ENCODE assay signal across 11 cellular contexts in the genomic region with DNA sequence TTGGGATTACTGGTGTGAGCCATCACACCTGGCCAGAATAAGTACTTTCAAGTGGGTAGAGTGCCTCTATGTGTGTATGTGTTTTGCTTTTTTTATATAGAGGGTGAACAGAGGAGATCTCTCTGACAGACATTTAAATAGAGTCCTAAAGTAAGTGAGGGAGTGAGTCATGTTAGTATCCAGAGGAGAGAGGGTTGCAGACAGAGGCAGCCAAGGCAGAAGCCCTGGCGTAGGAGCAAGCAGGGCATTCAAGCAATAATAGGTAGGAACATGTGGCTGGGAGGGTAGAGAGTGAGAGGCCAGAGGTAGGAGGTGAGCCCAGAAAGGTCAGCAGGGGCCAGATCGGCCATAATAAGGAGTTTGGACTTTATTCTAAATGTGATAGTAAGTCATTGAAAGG. TPM values are rescaled to one million over a fixed set of nuclear protein-coding genes. Genes with fewer than 3 reads are reported as not detected.
DNase-seq lines count a peak whose midpoint lies in the region; ATAC-seq and TF ChIP-seq lines count a peak whose summit lies in the region.
"Had no signal": no experiment of that assay in that cellular context is flagged by ENCODE, and none has a peak within 500 bp of the region (broad histone marks: within the 10 kb centered on the region; RNA-seq: fewer than 3 reads in every experiment).

No MANE protein-coding gene starts in this region.

- H4K20me1 ChIP-seq in OCI-LY7 (ENCODE audit: insufficient read depth, low read length), result no peaks in the 10 kb centered on the region

- no peak overlapping the region for H3K4me3 Mint-ChIP-seq in activated naive CD8-positive, alpha-beta T cell
- no peak overlapping the region for H3K4me3 Mint-ChIP-seq in activated naive CD8-positive, alpha-beta T cell treated with anti-CD3 and anti-CD28 coated beads, Interleukin-2, amount 50 U/mL, for 24 hours

- intact Hi-C loops in OCI-LY7 (cut with micrococcal nuclease; ENCODE audit: unreplicated experiment), result no loop called here

- H3K27ac ChIP-seq in OCI-LY7 (ENCODE audit: low read depth, low read length, poor library complexity, severe bottlenecking), result no peak overlapping the region

- DNase-seq in activated naive CD8-positive, alpha-beta T cell treated with anti-CD3 and anti-CD28 coated beads, Interleukin-2, amount 50 U/mL, for 24 hours, result no peak
- DNase-seq in cardiac fibroblast (ENCODE audit: low read depth in 2 of 2), result peak; percentile 32 to 54
- DNase-seq in islet precursor cell, result peak; percentile 55
- DNase-seq in OCI-LY7 (ENCODE audit: low spot score), result no peak
- DNase-seq in NK-92 (lab: John Stamatoyannopoulos, UW; ENCODE audit: unreplicated experiment), result no peak
- no peak for DNase-seq in activated gamma-delta T cell (lab: John Stamatoyannopoulos, UW)
- DNase-seq: central memory CD4-positive, alpha-beta T cell; GDM1; NCI-H524 had no signal

- no peaks in the 10 kb centered on the region for H3K9me3 ChIP-seq in OCI-LY7 (ENCODE audit: low read length)

- no peak for TF ChIP-seq CTCF in cardiac fibroblast (IDR thresholded peaks at IDR 0.05; ENCODE audit: low read depth, low read length)
- TF ChIP-seq CTCF in OCI-LY7 (conservative IDR thresholded peaks at IDR 0.05; ENCODE audit: low read length), result no peak

- H3K27me3 Mint-ChIP-seq in activated naive CD8-positive, alpha-beta T cell, result no peaks in the 10 kb centered on the region
- no peaks in the 10 kb centered on the region for H3K27me3 Mint-ChIP-seq in activated naive CD8-positive, alpha-beta T cell treated with anti-CD3 and anti-CD28 coated beads, Interleukin-2, amount 50 U/mL, for 24 hours

- H3K36me3 ChIP-seq in OCI-LY7 (ENCODE audit: insufficient read depth, low read length), result peaks cover 10% of the 10 kb centered on the region; the same call in 1 of the 2 replicates

- no peaks in the 10 kb centered on the region for H3K4me1 ChIP-seq in OCI-LY7 (ENCODE audit: insufficient read depth, low read length, poor library complexity, severe bottlenecking)

- H3K36me3 Mint-ChIP-seq in activated naive CD8-positive, alpha-beta T cell, result peaks cover 14% of the 10 kb centered on the region
- peaks cover 24% of the 10 kb centered on the region for H3K36me3 Mint-ChIP-seq in activated naive CD8-positive, alpha-beta T cell treated with anti-CD3 and anti-CD28 coated beads, Interleukin-2, amount 50 U/mL, for 24 hours (ENCODE audit: low read depth)

- H3K9me3 Mint-ChIP-seq in activated naive CD8-positive, alpha-beta T cell (ENCODE audit: low read depth), result no peaks in the 10 kb centered on the region
- H3K9me3 Mint-ChIP-seq in activated naive CD8-positive, alpha-beta T cell treated with anti-CD3 and anti-CD28 coated beads, Interleukin-2, amount 50 U/mL, for 24 hours, result no peaks in the 10 kb centered on the region

- peak overlapping the region; percentile 70 for H3K27ac Mint-ChIP-seq in activated naive CD8-positive, alpha-beta T cell
- H3K27ac Mint-ChIP-seq in activated naive CD8-positive, alpha-beta T cell treated with anti-CD3 and anti-CD28 coated beads, Interleukin-2, amount 50 U/mL, for 24 hours, result no peak overlapping the region

- no peak overlapping the region for H3K4me3 ChIP-seq in cardiac fibroblast (replicated peaks in 1 of 2; ENCODE audit: low read depth in 2 of 2, low read length in 2 of 2)
- no peak overlapping the region for H3K4me3 ChIP-seq in OCI-LY7 (ENCODE audit: low read depth, low read length, poor library complexity, severe bottlenecking)

- no peak for ATAC-seq in activated naive CD8-positive, alpha-beta T cell treated with anti-CD3 and anti-CD28 coated beads, Interleukin-2, amount 50 U/mL, for 24 hours
- no peak for ATAC-seq in HG03196 (IDR thresholded peaks at IDR 0.05; ENCODE audit: unreplicated experiment)

- H3K9me2 ChIP-seq in OCI-LY7 (ENCODE audit: insufficient read depth, low read length), result no peaks in the 10 kb centered on the region

- POLR2A ChIA-PET in OCI-LY7 (lab: Charles Lee), result no interaction called here

- BruUV-seq in OCI-LY7 (replicated peaks; lab: Mats Ljungman, UMichigan), result no TSS peak

- no peaks in the 10 kb centered on the region for H3K79me2 ChIP-seq in OCI-LY7 (ENCODE audit: insufficient read depth, low read depth, low read length)

- peaks cover 32% of the 10 kb centered on the region for H3K4me1 Mint-ChIP-seq in activated naive CD8-positive, alpha-beta T cell (ENCODE audit: low read depth)
- H3K4me1 Mint-ChIP-seq in activated naive CD8-positive, alpha-beta T cell treated with anti-CD3 and anti-CD28 coated beads, Interleukin-2, amount 50 U/mL, for 24 hours, result peaks cover 19% of the 10 kb centered on the region

- H3K4me2 ChIP-seq in OCI-LY7 (ENCODE audit: low read length), result no peak overlapping the region

- no peak overlapping the region for H2AFZ ChIP-seq in OCI-LY7 (ENCODE audit: low read length)

- CTCF ChIA-PET in OCI-LY7 (lab: Charles Lee; ENCODE audit: unreplicated experiment), result no interaction called here

RNA-seq across cellular contexts. Expression of gene PHF20, which starts 48.9 kb away (rescaled TPM):
- 37.9 and 43.6 TPM in 2 replicates for total RNA-seq in OCI-LY7 (2014; rRNA removed; shearing (Covaris generic))
- 47.8 and 51.4 TPM in 2 replicates for total RNA-seq in OCI-LY7 (2022)

Comparison
In these comparisons a context has a peak if more than half of its experiments do, and no peak if none do; other contexts are left out.
1. DNase-seq: peak in cardiac fibroblast (2 of 2) and islet precursor cell (single experiment); none in activated naive CD8-positive, alpha-beta T cell treated with anti-CD3 and anti-CD28 coated beads, Interleukin-2, amount 50 U/mL, for 24 hours (single experiment), OCI-LY7 (single experiment), NK-92 (single experiment) and activated gamma-delta T cell (single experiment).